35 cellular contexts compared by ENCODE assay signal in the genomic region with DNA sequence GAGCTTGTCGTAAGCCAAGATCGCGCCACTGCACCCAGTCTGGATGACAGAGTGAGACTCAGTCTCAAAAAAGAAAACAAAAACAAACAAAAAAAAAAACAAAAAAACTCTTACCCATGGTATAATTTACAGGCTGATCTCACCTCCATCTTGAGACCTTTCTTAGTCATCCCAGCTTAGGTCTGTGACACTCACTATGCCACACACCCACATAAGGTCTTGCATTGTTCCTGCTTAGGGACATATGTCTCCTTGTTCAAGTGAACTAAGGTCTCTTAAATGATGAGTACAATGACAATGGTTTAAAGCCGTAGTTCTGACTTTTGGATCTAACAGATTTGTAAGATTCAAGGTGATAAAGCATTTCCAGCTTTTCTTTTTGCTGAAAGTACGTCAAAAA.
"Had no signal": no experiment of that assay in that cellular context is flagged by ENCODE, and none has a peak within 500 bp of the region (broad histone marks: within the 10 kb centered on the region; RNA-seq: fewer than 3 reads in every experiment).

No MANE protein-coding gene starts in this region.

- H3K9me3 Mint-ChIP-seq: activated B cell treated with CpG ODN at 0.5 μM for 24 hours; activated CD4-positive, alpha-beta memory T cell treated with anti-CD3 and anti-CD28 coated beads for 36 hours; activated CD4-positive, alpha-beta T cell treated with anti-CD3 and anti-CD28 coated beads, Interleukin-2, amount 10 ng/mL, durations not matched to agents 24 days and 14 days; activated CD8-positive, alpha-beta T cell treated with anti-CD3 and anti-CD28 coated beads for 36 hours; activated naive CD4-positive, alpha-beta T cell treated with anti-CD3 and anti-CD28 coated beads, Interleukin-2, amount 50 U/mL, for 24 hours; activated T-cell treated with anti-CD3 and anti-CD28 coated beads, Interleukin-2, amount 50 U/mL, for 72 hours; activated T-helper 2 cell treated with anti-CD3 and anti-CD28 coated beads, Interferon-gamma antibody, Interleukin-2, Interleukin-4, amounts not matched to agents 10 μg/mL and 5 μg/mL and 100 μg/mL, durations not matched to agents 14 hours and 24 hours and 36 hours; central memory CD8-positive, alpha-beta T cell had no signal

- DNase-seq: activated B cell treated with CpG ODN at 0.5 μM for 24 hours; activated CD4-positive, alpha-beta memory T cell treated with anti-CD3 and anti-CD28 coated beads for 36 hours; activated CD4-positive, alpha-beta T cell treated with anti-CD3 and anti-CD28 coated beads for 4 hours; activated CD4-positive, alpha-beta T cell treated with anti-CD3 and anti-CD28 coated beads, Interleukin-2, amount 10 ng/mL, durations not matched to agents 24 days and 14 days; activated CD4-positive, alpha-beta T cell treated with anti-CD3 and anti-CD28 coated beads, Interleukin-2, amount 50 U/mL, for 1 hour; activated CD4-positive, alpha-beta T cell treated with anti-CD3 and anti-CD28 coated beads, Interleukin-2, amount 50 U/mL, for 4 hours; activated CD4-positive, CD25-positive, alpha-beta regulatory T cell treated with anti-CD3 and anti-CD28 coated beads, Interleukin-2, amount 50 U/mL, for 72 hours; activated CD8-positive, alpha-beta memory T cell treated with anti-CD3 and anti-CD28 coated beads, Interleukin-2, amount 50 U/mL, for 4 hours; activated CD8-positive, alpha-beta T cell treated with anti-CD3 and anti-CD28 coated beads for 36 hours; activated effector memory CD4-positive, alpha-beta T cell treated with Interleukin-2 at 50 U/mL for 16 hours; activated gamma-delta T cell; activated naive CD4-positive, alpha-beta T cell treated with anti-CD3 and anti-CD28 coated beads, Interleukin-2, amount 10 ng/mL, durations not matched to agents 7 days and 5 days; activated naive CD4-positive, alpha-beta T cell treated with Interleukin-2 at 50 U/mL for 16 hours; activated T-cell treated with anti-CD3 and anti-CD28 coated beads for 4 hours; activated T-cell treated with anti-CD3 and anti-CD28 coated beads, Interleukin-2, amount 50 U/mL, for 1 hour; activated T-cell treated with anti-CD3 and anti-CD28 coated beads, Interleukin-2, amount 50 U/mL, for 4 hours; activated T-cell treated with anti-CD3 and anti-CD28 coated beads, Interleukin-2, amount 50 U/mL, for 72 hours; amygdala; anterior cingulate cortex; caudate nucleus; cerebellar nuclear complex; T-helper 1 cell; T-helper 2 cell; T-helper 9 cell had no signal

- H3K27me3 Mint-ChIP-seq: activated B cell treated with CpG ODN at 0.5 μM for 24 hours; activated CD4-positive, alpha-beta memory T cell treated with anti-CD3 and anti-CD28 coated beads for 36 hours; activated CD4-positive, alpha-beta T cell treated with anti-CD3 and anti-CD28 coated beads, Interleukin-2, amount 10 ng/mL, durations not matched to agents 24 days and 14 days; activated CD8-positive, alpha-beta T cell treated with anti-CD3 and anti-CD28 coated beads for 36 hours; activated naive CD4-positive, alpha-beta T cell treated with anti-CD3 and anti-CD28 coated beads, Interleukin-2, amount 10 ng/mL, durations not matched to agents 7 days and 5 days; activated naive CD4-positive, alpha-beta T cell treated with anti-CD3 and anti-CD28 coated beads, Interleukin-2, amount 50 U/mL, for 24 hours; brain had no signal

- H3K9me3 ChIP-seq: ascending aorta had no signal

- H3K4me1 ChIP-seq: ascending aorta had no signal

- H3K4me1 Mint-ChIP-seq: activated B cell treated with CpG ODN at 0.5 μM for 24 hours; activated CD4-positive, alpha-beta T cell treated with anti-CD3 and anti-CD28 coated beads, Interleukin-2, amount 10 ng/mL, durations not matched to agents 24 days and 14 days; activated naive CD4-positive, alpha-beta T cell treated with anti-CD3 and anti-CD28 coated beads, Interleukin-2, amount 10 ng/mL, durations not matched to agents 7 days and 5 days; activated naive CD4-positive, alpha-beta T cell treated with anti-CD3 and anti-CD28 coated beads, Interleukin-2, amount 50 U/mL, for 24 hours; brain; central memory CD8-positive, alpha-beta T cell had no signal

- H3K27me3 ChIP-seq: ascending aorta, cardiac muscle cell had no signal

- ATAC-seq: activated CD8-positive, alpha-beta T cell treated with anti-CD3 and anti-CD28 coated beads for 36 hours; activated T-cell treated with anti-CD3 and anti-CD28 coated beads, Interleukin-2, amount 50 U/mL, for 4 hours had no signal

- H3K27ac ChIP-seq: ascending aorta, cardiac muscle cell, VCaP had no signal

- H3K27ac Mint-ChIP-seq: activated B cell treated with CpG ODN at 0.5 μM for 24 hours; activated CD4-positive, alpha-beta memory T cell treated with anti-CD3 and anti-CD28 coated beads for 36 hours; activated CD4-positive, alpha-beta T cell treated with anti-CD3 and anti-CD28 coated beads, Interleukin-2, amount 10 ng/mL, durations not matched to agents 24 days and 14 days; activated CD8-positive, alpha-beta T cell treated with anti-CD3 and anti-CD28 coated beads for 36 hours; activated naive CD4-positive, alpha-beta T cell treated with anti-CD3 and anti-CD28 coated beads, Interleukin-2, amount 10 ng/mL, durations not matched to agents 7 days and 5 days; activated naive CD4-positive, alpha-beta T cell treated with anti-CD3 and anti-CD28 coated beads, Interleukin-2, amount 50 U/mL, for 24 hours; activated naive CD8-positive, alpha-beta T cell; activated T-cell treated with anti-CD3 and anti-CD28 coated beads, Interleukin-2, amount 50 U/mL, for 72 hours; activated T-helper 1 cell treated with anti-CD3 and anti-CD28 coated beads, Interleukin-12 subunit alpha, Interleukin-12 subunit beta, Interleukin-2, Interleukin-4 antibody, amounts not matched to agents 30 ng/mL and 10 ng/mL and 1 ng/mL, durations not matched to agents 14 hours and 24 hours and 36 hours; activated T-helper 2 cell treated with anti-CD3 and anti-CD28 coated beads, Interferon-gamma antibody, Interleukin-2, Interleukin-4, amounts not matched to agents 10 μg/mL and 5 μg/mL and 100 μg/mL, durations not matched to agents 14 hours and 24 hours and 36 hours; brain; T-helper 1 cell treated with Interleukin-12 subunit alpha and Interleukin-12 subunit beta and Interleukin-4 antibody, amounts not matched to agents 30 μg/mL and 1 μg/mL, for 36 hours; T-helper 2 cell treated with Interferon-gamma antibody and Interleukin-4, amounts not matched to agents 5 μg/mL and 100 μg/mL, for 36 hours had no signal

- H3K36me3 Mint-ChIP-seq: activated CD4-positive, alpha-beta memory T cell treated with anti-CD3 and anti-CD28 coated beads for 36 hours; activated naive CD4-positive, alpha-beta T cell treated with anti-CD3 and anti-CD28 coated beads, Interleukin-2, amount 10 ng/mL, durations not matched to agents 7 days and 5 days; activated naive CD4-positive, alpha-beta T cell treated with anti-CD3 and anti-CD28 coated beads, Interleukin-2, amount 50 U/mL, for 24 hours; activated naive CD8-positive, alpha-beta T cell; brain had no signal

- H3K4me3 ChIP-seq: ascending aorta, cardiac muscle cell had no signal

- H3K36me3 ChIP-seq: ascending aorta, cardiac muscle cell had no signal

- H3K4me3 Mint-ChIP-seq: activated B cell treated with CpG ODN at 0.5 μM for 24 hours; activated CD4-positive, alpha-beta memory T cell treated with anti-CD3 and anti-CD28 coated beads for 36 hours; activated CD4-positive, alpha-beta T cell treated with anti-CD3 and anti-CD28 coated beads, Interleukin-2, amount 10 ng/mL, durations not matched to agents 24 days and 14 days; activated CD8-positive, alpha-beta T cell treated with anti-CD3 and anti-CD28 coated beads for 36 hours; activated naive CD4-positive, alpha-beta T cell treated with anti-CD3 and anti-CD28 coated beads, Interleukin-2, amount 10 ng/mL, durations not matched to agents 7 days and 5 days; activated naive CD4-positive, alpha-beta T cell treated with anti-CD3 and anti-CD28 coated beads, Interleukin-2, amount 50 U/mL, for 24 hours; activated naive CD8-positive, alpha-beta T cell; activated T-cell treated with anti-CD3 and anti-CD28 coated beads, Interleukin-2, amount 50 U/mL, for 4 hours; activated T-cell treated with anti-CD3 and anti-CD28 coated beads, Interleukin-2, amount 50 U/mL, for 72 hours; activated T-helper 1 cell treated with anti-CD3 and anti-CD28 coated beads, Interleukin-12 subunit alpha, Interleukin-12 subunit beta, Interleukin-2, Interleukin-4 antibody, amounts not matched to agents 30 ng/mL and 10 ng/mL and 1 ng/mL, durations not matched to agents 14 hours and 24 hours and 36 hours; brain; central memory CD8-positive, alpha-beta T cell; T-helper 1 cell treated with Interleukin-12 subunit alpha and Interleukin-12 subunit beta and Interleukin-4 antibody, amounts not matched to agents 30 μg/mL and 1 μg/mL, for 36 hours; T-helper 2 cell treated with Interferon-gamma antibody and Interleukin-4, amounts not matched to agents 5 μg/mL and 100 μg/mL, for 36 hours had no signal
